ENCODE assay signal across 14 cellular contexts in the genomic region with DNA sequence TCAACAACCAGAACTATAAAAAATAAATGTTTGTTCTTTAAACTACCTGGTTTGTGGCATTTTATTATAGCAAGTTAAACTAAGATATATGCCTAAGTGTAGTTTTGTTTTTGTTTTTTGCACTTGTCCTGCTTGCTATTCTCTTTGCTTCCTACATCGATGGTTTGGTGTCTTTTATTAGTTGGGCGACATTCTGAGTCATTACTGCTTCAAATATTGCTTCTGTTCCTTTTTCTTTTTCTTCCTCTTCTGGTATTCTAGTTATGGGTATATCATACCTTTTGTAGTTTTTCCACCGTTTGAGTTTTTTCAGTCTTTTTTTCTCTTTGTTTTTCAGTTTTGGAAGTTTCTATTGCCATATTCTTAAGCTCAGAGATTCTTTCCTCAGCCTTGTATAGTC.
"Had no signal": no experiment of that assay in that cellular context is flagged by ENCODE, and none has a peak within 500 bp of the region (broad histone marks: within the 10 kb centered on the region; RNA-seq: fewer than 3 reads in every experiment).

No MANE protein-coding gene starts in this region.

- DNase-seq: activated CD4-positive, alpha-beta T cell treated with anti-CD3 and anti-CD28 coated beads for 1 hour; activated CD8-positive, alpha-beta memory T cell treated with anti-CD3 and anti-CD28 coated beads for 24 hours; activated CD8-positive, alpha-beta memory T cell treated with anti-CD3 and anti-CD28 coated beads, Interleukin-2, amount 50 U/mL, for 48 hours; activated effector memory CD4-positive, alpha-beta T cell treated with anti-CD3 and anti-CD28 coated beads, Interleukin-2, amount 50 U/mL, for 16 hours; activated T-cell treated with anti-CD3 and anti-CD28 coated beads, Interleukin-2, amount 50 U/mL, for 72 hours; foreskin melanocyte; natural killer cell; ovary; sigmoid colon; stimulated activated CD4-positive, alpha-beta T cell treated with anti-CD3 and anti-CD28 coated beads, Interleukin-4, amount 100 ng/mL, for 24 hours; testis had no signal

- ATAC-seq: activated T-cell treated with anti-CD3 and anti-CD28 coated beads, Interleukin-2, amount 50 U/mL, for 72 hours; natural killer cell; stimulated activated effector memory CD8-positive, alpha-beta T cell treated with anti-CD3 and anti-CD28 coated beads, Interleukin-12 subunit alpha, Interleukin-12 subunit beta, amount 100 ng/mL, for 72 hours had no signal

- H3K36me3 Mint-ChIP-seq: natural killer cell; stimulated activated effector memory CD8-positive, alpha-beta T cell treated with anti-CD3 and anti-CD28 coated beads, Interleukin-12 subunit alpha, Interleukin-12 subunit beta, amount 100 ng/mL, for 72 hours; type B pancreatic cell had no signal

- H3K27me3 Mint-ChIP-seq: type B pancreatic cell had no signal

- H3K4me3 Mint-ChIP-seq: activated naive CD4-positive, alpha-beta T cell treated with anti-CD3 and anti-CD28 coated beads, Interleukin-2, amount 50 U/mL, for 24 hours; activated T-cell treated with anti-CD3 and anti-CD28 coated beads, Interleukin-2, amount 50 U/mL, for 72 hours; natural killer cell; stimulated activated effector memory CD8-positive, alpha-beta T cell treated with anti-CD3 and anti-CD28 coated beads, Interleukin-12 subunit alpha, Interleukin-12 subunit beta, amount 100 ng/mL, for 72 hours; type B pancreatic cell had no signal

- H3K9me3 Mint-ChIP-seq: activated T-cell treated with anti-CD3 and anti-CD28 coated beads, Interleukin-2, amount 50 U/mL, for 72 hours; stimulated activated effector memory CD8-positive, alpha-beta T cell treated with anti-CD3 and anti-CD28 coated beads, Interleukin-12 subunit alpha, Interleukin-12 subunit beta, amount 100 ng/mL, for 72 hours; type B pancreatic cell had no signal

- H3K4me1 Mint-ChIP-seq: activated naive CD4-positive, alpha-beta T cell treated with anti-CD3 and anti-CD28 coated beads, Interleukin-2, amount 50 U/mL, for 24 hours; natural killer cell; stimulated activated effector memory CD8-positive, alpha-beta T cell treated with anti-CD3 and anti-CD28 coated beads, Interleukin-12 subunit alpha, Interleukin-12 subunit beta, amount 100 ng/mL, for 72 hours had no signal
